ENCODE assay signal across 19 cellular contexts in the genomic region with DNA sequence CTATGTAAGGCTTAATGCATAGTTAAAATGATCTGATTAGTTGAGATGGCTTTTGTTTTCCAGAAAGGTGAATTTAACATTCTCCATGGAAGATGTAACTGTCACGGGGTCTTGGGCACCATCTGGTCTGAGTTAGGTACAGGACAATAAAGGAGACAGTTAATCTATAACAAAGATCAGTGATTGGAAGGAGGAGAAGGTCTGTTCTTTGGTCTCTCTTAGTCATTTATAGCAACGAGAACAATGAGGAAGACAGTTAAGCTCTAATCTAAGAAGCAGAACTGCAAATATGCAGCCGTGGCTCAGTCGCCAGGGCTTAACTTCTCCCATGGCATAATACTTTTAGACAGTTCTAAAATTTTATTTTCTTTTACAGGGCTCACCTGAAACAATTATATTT.
DNase-seq lines count a peak whose midpoint lies in the region; ATAC-seq and TF ChIP-seq lines count a peak whose summit lies in the region.
"Had no signal": no experiment of that assay in that cellular context is flagged by ENCODE, and none has a peak within 500 bp of the region (broad histone marks: within the 10 kb centered on the region; RNA-seq: fewer than 3 reads in every experiment).

No MANE protein-coding gene starts in this region.

- H3K27me3 ChIP-seq in BLaER1 treated with 17β-estradiol and CSF1 and Interleukin-3, amounts not matched to agents 10 nM and 100 nM = no peaks in the 10 kb centered on the region
- H3K27me3 ChIP-seq in hepatocyte (no peaks in the 10 kb centered on the region), neural progenitor cell (peaks cover 4% of the 10 kb centered on the region)

- TF ChIP-seq CTCF in hepatocyte (IDR thresholded peaks at IDR 0.05; ENCODE audit: poor library complexity) = no peak
- TF ChIP-seq CTCF in neural progenitor cell (IDR thresholded peaks at IDR 0.05) = no peak

- peaks cover 2% of the 10 kb centered on the region for H3K36me3 Mint-ChIP-seq in neural progenitor cell
- H3K36me3 Mint-ChIP-seq in activated T-helper 2 cell treated with anti-CD3 and anti-CD28 coated beads, Interferon-gamma antibody, Interleukin-2, Interleukin-4, amounts not matched to agents 10 μg/mL and 5 μg/mL and 100 μg/mL, durations not matched to agents 14 hours and 24 hours and 36 hours (ENCODE audit: low read depth) = no peaks in the 10 kb centered on the region

- H3K36me3 ChIP-seq in BLaER1 treated with 17β-estradiol and CSF1 and Interleukin-3, amounts not matched to agents 10 nM and 100 nM = no peaks in the 10 kb centered on the region
- H3K36me3 ChIP-seq in hepatocyte (replicated peaks; ENCODE audit: insufficient read depth, low read depth) (no peaks in the 10 kb centered on the region), neural progenitor cell (no peaks in the 10 kb centered on the region)

- peak overlapping the region in 7 of 11 experiments; percentile 8 to 38 (median 26); a peak in 10 of 22 replicates for H3K4me2 ChIP-seq in BLaER1 treated with 17β-estradiol and CSF1 and Interleukin-3, amounts not matched to agents 10 nM and 100 nM
- H3K4me2 ChIP-seq in hepatocyte = peak overlapping the region; percentile 63
- peak overlapping the region; percentile 28 for H3K4me2 ChIP-seq in neural progenitor cell

- H3K27ac Mint-ChIP-seq in neural progenitor cell = no peak overlapping the region
- H3K27ac Mint-ChIP-seq in activated T-helper 2 cell treated with anti-CD3 and anti-CD28 coated beads, Interferon-gamma antibody, Interleukin-2, Interleukin-4, amounts not matched to agents 10 μg/mL and 5 μg/mL and 100 μg/mL, durations not matched to agents 14 hours and 24 hours and 36 hours = no peak overlapping the region

- H3K4me1 ChIP-seq in BLaER1 treated with 17β-estradiol and CSF1 and Interleukin-3, amounts not matched to agents 10 nM and 100 nM = peaks cover 0 to 34% (median 26%) of the 10 kb centered on the region in 10 experiments; a peak in 13 of 20 replicates
- H3K4me1 ChIP-seq in hepatocyte (ENCODE audit: insufficient read depth) = peaks cover 14% of the 10 kb centered on the region
- peaks cover 32% of the 10 kb centered on the region for H3K4me1 ChIP-seq in neural progenitor cell

- no peak overlapping the region for H3K27ac ChIP-seq in BLaER1 treated with 17β-estradiol and CSF1 and Interleukin-3, amounts not matched to agents 10 nM and 100 nM
- H3K27ac ChIP-seq in hepatocyte (peak overlapping the region; percentile 83), neural progenitor cell (no peak overlapping the region)
- H3K27ac ChIP-seq: GM23248 had no signal

- peaks cover 39% of the 10 kb centered on the region for H3K4me1 Mint-ChIP-seq in neural progenitor cell
- H3K4me1 Mint-ChIP-seq in activated T-helper 2 cell treated with anti-CD3 and anti-CD28 coated beads, Interferon-gamma antibody, Interleukin-2, Interleukin-4, amounts not matched to agents 10 μg/mL and 5 μg/mL and 100 μg/mL, durations not matched to agents 14 hours and 24 hours and 36 hours (ENCODE audit: low read depth) = no peaks in the 10 kb centered on the region

- WGBS in hepatocyte (ENCODE audit: low lambda C conversion rate, missing lambda C conversion rate) = 21% methylated on average over 4 of the region's 4 CpGs

- H3K9me3 ChIP-seq in BLaER1 treated with 17β-estradiol and CSF1 and Interleukin-3, amounts not matched to agents 10 nM and 100 nM (replicated peaks in 1 of 11) = peaks cover 0 to 30% (median 19%) of the 10 kb centered on the region in 11 experiments; a peak in 17 of 22 replicates
- H3K9me3 ChIP-seq in hepatocyte (ENCODE audit: low read depth) (no peaks in the 10 kb centered on the region), neural progenitor cell (ENCODE audit: low read depth) (no peaks in the 10 kb centered on the region)

- ATAC-seq in HG03432 (IDR thresholded peaks at IDR 0.05; ENCODE audit: unreplicated experiment) = no peak

- intact Hi-C loops in activated T-helper 2 cell treated with anti-CD3 and anti-CD28 coated beads, Interferon-gamma antibody, Interleukin-2, Interleukin-4, amounts not matched to agents 10 μg/mL and 5 μg/mL and 100 μg/mL, durations not matched to agents 14 hours and 24 hours and 36 hours (cut with micrococcal nuclease) = no loop called here

- H3K79me2 ChIP-seq in hepatocyte (no peaks in the 10 kb centered on the region), neural progenitor cell (ENCODE audit: low read depth) (no peaks in the 10 kb centered on the region)

- H3K27me3 Mint-ChIP-seq in neural progenitor cell (ENCODE audit: insufficient read depth, low read depth) = peaks cover 9% of the 10 kb centered on the region
- H3K27me3 Mint-ChIP-seq in activated T-helper 2 cell treated with anti-CD3 and anti-CD28 coated beads, Interferon-gamma antibody, Interleukin-2, Interleukin-4, amounts not matched to agents 10 μg/mL and 5 μg/mL and 100 μg/mL, durations not matched to agents 14 hours and 24 hours and 36 hours (ENCODE audit: low read depth) = no peaks in the 10 kb centered on the region

- no peak overlapping the region for H2AFZ ChIP-seq in hepatocyte
- H2AFZ ChIP-seq in neural progenitor cell (replicated peaks) = no peak overlapping the region
- H2AFZ ChIP-seq: GM23248 had no signal

- no peak overlapping the region for H3K9ac ChIP-seq in BLaER1 treated with 17β-estradiol and CSF1 and Interleukin-3, amounts not matched to agents 10 nM and 100 nM
- no peak overlapping the region for H3K9ac ChIP-seq in neural progenitor cell
- H3K9ac ChIP-seq: GM23248 had no signal

- no peak overlapping the region for H3K4me3 Mint-ChIP-seq in neural progenitor cell
- H3K4me3 Mint-ChIP-seq in activated T-helper 2 cell treated with anti-CD3 and anti-CD28 coated beads, Interferon-gamma antibody, Interleukin-2, Interleukin-4, amounts not matched to agents 10 μg/mL and 5 μg/mL and 100 μg/mL, durations not matched to agents 14 hours and 24 hours and 36 hours (ENCODE audit: low read depth) = no peak overlapping the region

- peaks cover 7% of the 10 kb centered on the region for H3K9me3 Mint-ChIP-seq in neural progenitor cell
- H3K9me3 Mint-ChIP-seq in activated T-helper 2 cell treated with anti-CD3 and anti-CD28 coated beads, Interferon-gamma antibody, Interleukin-2, Interleukin-4, amounts not matched to agents 10 μg/mL and 5 μg/mL and 100 μg/mL, durations not matched to agents 14 hours and 24 hours and 36 hours = no peaks in the 10 kb centered on the region

- no peaks in the 10 kb centered on the region for H3K9me2 ChIP-seq in hepatocyte (replicated peaks; ENCODE audit: insufficient read depth)

- H4K20me1 ChIP-seq in BLaER1 treated with 17β-estradiol and CSF1 and Interleukin-3, amounts not matched to agents 10 nM and 100 nM = no peaks in the 10 kb centered on the region
- H4K20me1 ChIP-seq in hepatocyte (ENCODE audit: insufficient read depth, poor library complexity, severe bottlenecking) = no peaks in the 10 kb centered on the region
- H4K20me1 ChIP-seq in neural progenitor cell (ENCODE audit: low read depth) = no peaks in the 10 kb centered on the region

- DNase-seq in NCI-H82 (lab: John Stamatoyannopoulos, UW) (peak; percentile 85), hepatocyte (ENCODE audit: low spot score) (no peak), neural progenitor cell (ENCODE audit: low spot score) (peak; percentile 42), SW480 (ENCODE audit: low spot score) (no peak), NCI-H524 treated with DMSO at 0.1 percent for 48 hours (lab: John Stamatoyannopoulos, UW) (no peak)
- DNase-seq in activated T-helper 2 cell treated with anti-CD3 and anti-CD28 coated beads, Interferon-gamma antibody, Interleukin-2, Interleukin-4, amounts not matched to agents 10 μg/mL and 5 μg/mL and 100 μg/mL, durations not matched to agents 14 hours and 24 hours and 36 hours (ENCODE audit: low spot score) = no peak
- DNase-seq: C1 segment of cervical spinal cord; GF-D8; KG1; NCI-H1092 treated with DMSO at 0.1 percent for 48 hours; NCI-H1694 treated with DMSO at 0.1 percent for 48 hours; NCI-H2107; NCI-H226; NCI-H526 treated with DMSO at 0.1 percent for 48 hours; NK-92 treated with Interleukin-12 subunit alpha and Interleukin-12 subunit beta, amount 100 ng/mL, for 24 hours; SIG-M5 had no signal

- peaks cover 16% of the 10 kb centered on the region for H3F3A ChIP-seq in neural progenitor cell (ENCODE audit: low read depth)

- H3K4me3 ChIP-seq in BLaER1 treated with 17β-estradiol and CSF1 and Interleukin-3, amounts not matched to agents 10 nM and 100 nM = no peak overlapping the region
- H3K4me3 ChIP-seq in hepatocyte (no peak overlapping the region), neural progenitor cell (no peak overlapping the region)
- H3K4me3 ChIP-seq: GM23248 had no signal

Comparison
In these comparisons a context has a peak if more than half of its experiments do, and no peak if none do; other contexts are left out.
1. DNase-seq: peak in NCI-H82 (single experiment) and neural progenitor cell (single experiment); none in hepatocyte (single experiment), SW480 (single experiment), activated T-helper 2 cell treated with anti-CD3 and anti-CD28 coated beads, Interferon-gamma antibody, Interleukin-2, Interleukin-4, amounts not matched to agents 10 μg/mL and 5 μg/mL and 100 μg/mL, durations not matched to agents 14 hours and 24 hours and 36 hours (single experiment) and NCI-H524 treated with DMSO at 0.1 percent for 48 hours (single experiment).
2. Peak in every context shown above with its lines, with median percentiles within 50 percentile points of each other: H3K4me2 ChIP-seq.